Comparison of ENCODE assay signal across 28 cellular contexts in the genomic region with DNA sequence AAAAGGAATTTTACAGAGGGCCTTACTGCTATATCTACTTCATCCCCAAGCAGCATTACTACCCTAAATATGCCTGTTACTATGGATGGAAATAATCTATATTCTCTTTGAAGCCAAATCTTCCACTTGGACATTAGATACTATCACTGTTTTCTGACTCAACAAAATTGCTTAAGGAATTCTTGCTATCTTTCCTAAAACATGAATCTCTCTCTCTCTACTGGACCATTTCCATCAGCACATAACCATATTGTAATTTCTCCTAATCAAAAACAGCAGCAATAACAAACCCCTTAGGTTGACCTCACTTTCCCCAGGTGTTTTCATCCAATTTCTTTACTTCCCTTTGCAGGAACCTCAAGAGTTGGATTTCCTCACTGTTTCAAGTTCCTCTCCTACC.
"Had no signal": no experiment of that assay in that cellular context is flagged by ENCODE, and none has a peak within 500 bp of the region (broad histone marks: within the 10 kb centered on the region; RNA-seq: fewer than 3 reads in every experiment).

No MANE protein-coding gene starts in this region.

- H3K27me3 ChIP-seq: adrenal gland, body of pancreas, MG63 had no signal

- H3K4me1 ChIP-seq: body of pancreas had no signal

- H3K36me3 Mint-ChIP-seq: activated naive CD4-positive, alpha-beta T cell treated with anti-CD3 and anti-CD28 coated beads, Interleukin-2, amount 10 ng/mL, durations not matched to agents 7 days and 5 days; activated naive CD8-positive, alpha-beta T cell treated with anti-CD3 and anti-CD28 coated beads for 36 hours; T-cell had no signal

- ATAC-seq: activated CD4-positive, alpha-beta T cell treated with anti-CD3 and anti-CD28 coated beads for 36 hours; activated T-cell treated with anti-CD3 and anti-CD28 coated beads, Interleukin-2, amount 50 U/mL, for 72 hours; body of pancreas; T-cell had no signal

- FAIRE-seq: bronchial epithelial cell, RCC 7860, TTC549 had no signal

- H3K27me3 Mint-ChIP-seq: activated CD4-positive, alpha-beta memory T cell treated with anti-CD3 and anti-CD28 coated beads, Interleukin-2, amount 10 ng/mL, durations not matched to agents 7 days and 5 days; activated naive CD4-positive, alpha-beta T cell treated with anti-CD3 and anti-CD28 coated beads, Interleukin-2, amount 10 ng/mL, durations not matched to agents 7 days and 5 days; activated naive CD8-positive, alpha-beta T cell treated with anti-CD3 and anti-CD28 coated beads for 36 hours had no signal

- H3K27ac Mint-ChIP-seq: activated CD4-positive, alpha-beta memory T cell treated with anti-CD3 and anti-CD28 coated beads, Interleukin-2, amount 10 ng/mL, durations not matched to agents 7 days and 5 days; activated CD4-positive, alpha-beta T cell treated with anti-CD3 and anti-CD28 coated beads for 36 hours; activated naive CD4-positive, alpha-beta T cell treated with anti-CD3 and anti-CD28 coated beads, Interleukin-2, amount 10 ng/mL, durations not matched to agents 7 days and 5 days; activated naive CD8-positive, alpha-beta T cell treated with anti-CD3 and anti-CD28 coated beads for 36 hours; activated T-cell treated with anti-CD3 and anti-CD28 coated beads, Interleukin-2, amount 50 U/mL, for 72 hours; activated T-helper 2 cell treated with anti-CD3 and anti-CD28 coated beads, Interferon-gamma antibody, Interleukin-2, Interleukin-4, amounts not matched to agents 10 μg/mL and 5 μg/mL and 100 μg/mL, durations not matched to agents 14 hours and 24 hours and 36 hours; T-cell had no signal

- H3K9me3 Mint-ChIP-seq: activated CD4-positive, alpha-beta memory T cell treated with anti-CD3 and anti-CD28 coated beads, Interleukin-2, amount 10 ng/mL, durations not matched to agents 7 days and 5 days; activated naive CD4-positive, alpha-beta T cell treated with anti-CD3 and anti-CD28 coated beads, Interleukin-2, amount 10 ng/mL, durations not matched to agents 7 days and 5 days; activated naive CD8-positive, alpha-beta T cell treated with anti-CD3 and anti-CD28 coated beads for 36 hours; activated T-cell treated with anti-CD3 and anti-CD28 coated beads, Interleukin-2, amount 50 U/mL, for 72 hours; activated T-helper 2 cell treated with anti-CD3 and anti-CD28 coated beads, Interferon-gamma antibody, Interleukin-2, Interleukin-4, amounts not matched to agents 10 μg/mL and 5 μg/mL and 100 μg/mL, durations not matched to agents 14 hours and 24 hours and 36 hours; T-cell had no signal

- H3K4me3 Mint-ChIP-seq: activated CD4-positive, alpha-beta memory T cell treated with anti-CD3 and anti-CD28 coated beads, Interleukin-2, amount 10 ng/mL, durations not matched to agents 7 days and 5 days; activated CD4-positive, alpha-beta T cell treated with anti-CD3 and anti-CD28 coated beads for 36 hours; activated naive CD4-positive, alpha-beta T cell treated with anti-CD3 and anti-CD28 coated beads, Interleukin-2, amount 10 ng/mL, durations not matched to agents 7 days and 5 days; activated naive CD8-positive, alpha-beta T cell treated with anti-CD3 and anti-CD28 coated beads for 36 hours; activated T-cell treated with anti-CD3 and anti-CD28 coated beads, Interleukin-2, amount 50 U/mL, for 72 hours; T-cell had no signal

- H3K36me3 ChIP-seq: adrenal gland had no signal

- H3K27ac ChIP-seq: adrenal gland, body of pancreas, VCaP had no signal

- H3K4me1 Mint-ChIP-seq: activated CD4-positive, alpha-beta memory T cell treated with anti-CD3 and anti-CD28 coated beads, Interleukin-2, amount 10 ng/mL, durations not matched to agents 7 days and 5 days; activated CD4-positive, alpha-beta T cell treated with anti-CD3 and anti-CD28 coated beads for 36 hours; activated naive CD4-positive, alpha-beta T cell treated with anti-CD3 and anti-CD28 coated beads, Interleukin-2, amount 10 ng/mL, durations not matched to agents 7 days and 5 days; activated naive CD8-positive, alpha-beta T cell treated with anti-CD3 and anti-CD28 coated beads for 36 hours; T-cell had no signal

- H3K9me3 ChIP-seq: body of pancreas had no signal

- H3K4me3 ChIP-seq: adrenal gland, body of pancreas, MG63 had no signal

- DNase-seq: activated CD4-positive, alpha-beta memory T cell treated with anti-CD3 and anti-CD28 coated beads, Interleukin-2, amount 10 ng/mL, durations not matched to agents 7 days and 5 days; activated CD4-positive, alpha-beta T cell treated with anti-CD3 and anti-CD28 coated beads for 36 hours; activated CD4-positive, alpha-beta T cell treated with anti-CD3 and anti-CD28 coated beads, Interleukin-2, amount 50 U/mL, for 1 hour; activated gamma-delta T cell treated with Interleukin-2 at 50 U/mL for 16 hours; activated naive CD4-positive, alpha-beta T cell treated with anti-CD3 and anti-CD28 coated beads, Interleukin-2, amount 10 ng/mL, durations not matched to agents 7 days and 5 days; activated naive CD8-positive, alpha-beta T cell treated with anti-CD3 and anti-CD28 coated beads for 36 hours; activated T-cell treated with anti-CD3 and anti-CD28 coated beads, Interleukin-2, amount 50 U/mL, for 72 hours; adrenal gland; anterior cingulate cortex; body of pancreas; central memory CD4-positive, alpha-beta T cell; MG63; MV-4-11; NCI-H1092 treated with DMSO at 0.1 percent for 48 hours; NCI-H1417 treated with DMSO at 0.1 percent for 48 hours; NCI-H1694; NCI-H2029 treated with DMSO at 0.1 percent for 48 hours; NCI-H510A treated with DMSO at 0.1 percent for 48 hours; NCI-H69; SHP77 treated with DMSO at 0.1 percent for 48 hours; T-cell; T-helper 2 cell; T1000 had no signal
